In the genomic region with DNA sequence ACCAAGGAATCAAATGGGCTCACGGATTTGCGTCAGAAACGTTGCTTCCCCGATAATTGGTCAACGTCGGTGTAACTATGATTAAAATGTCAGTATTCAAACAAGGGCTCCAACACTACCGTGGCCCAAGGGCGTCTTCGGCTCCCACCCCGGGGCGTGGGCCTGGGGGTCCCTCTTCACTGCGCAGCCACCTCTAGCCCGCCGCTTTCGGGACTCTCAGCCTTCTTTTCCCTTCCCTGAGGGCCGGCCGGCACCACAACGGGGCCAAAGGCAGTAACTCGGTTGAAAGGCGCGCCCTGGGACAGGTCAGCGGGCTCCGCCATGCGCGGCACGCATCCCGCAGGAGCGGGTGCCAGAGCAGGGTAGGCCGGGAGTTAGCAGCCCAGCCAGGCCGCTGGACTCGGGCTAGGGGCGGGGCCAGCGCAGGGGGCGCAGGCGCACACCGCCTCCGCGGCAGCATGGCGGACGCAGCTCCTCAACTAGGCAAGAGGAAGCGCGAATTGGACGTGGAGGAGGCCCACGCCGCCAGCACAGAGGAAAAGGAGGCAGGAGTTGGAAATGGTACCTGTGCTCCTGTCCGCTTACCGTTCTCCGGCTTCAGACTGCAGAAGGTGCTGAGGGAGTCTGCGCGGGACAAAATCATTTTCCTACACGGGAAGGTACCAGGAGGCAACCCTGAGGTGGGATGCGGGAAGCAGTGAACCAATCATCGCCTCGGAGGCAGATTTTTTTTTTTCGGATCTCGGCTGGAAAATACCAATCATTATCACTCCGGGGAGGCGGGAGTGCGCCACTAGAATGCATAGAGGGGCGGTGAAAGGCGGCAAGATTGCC, we compare ENCODE assay signal across 8 cellular contexts. TPM values are rescaled to one million over a fixed set of nuclear protein-coding genes. Genes with fewer than 3 reads are reported as not detected.
A peak's percentile ranks its signal among the peaks of the same experiment; 100 is the strongest.
DNase-seq lines count a peak whose midpoint lies in the region; ATAC-seq and TF ChIP-seq lines count a peak whose summit lies in the region.

A gene with protein sequence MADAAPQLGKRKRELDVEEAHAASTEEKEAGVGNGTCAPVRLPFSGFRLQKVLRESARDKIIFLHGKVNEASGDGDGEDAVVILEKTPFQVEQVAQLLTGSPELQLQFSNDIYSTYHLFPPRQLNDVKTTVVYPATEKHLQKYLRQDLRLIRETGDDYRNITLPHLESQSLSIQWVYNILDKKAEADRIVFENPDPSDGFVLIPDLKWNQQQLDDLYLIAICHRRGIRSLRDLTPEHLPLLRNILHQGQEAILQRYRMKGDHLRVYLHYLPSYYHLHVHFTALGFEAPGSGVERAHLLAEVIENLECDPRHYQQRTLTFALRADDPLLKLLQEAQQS (plus strand): TSS at position 438 of the 834 bp plus-strand sequence. CDS start 21 bp downstream, at position 459.

- H3K9me3 ChIP-seq in Panc1 (ENCODE audit: control insufficient read depth, insufficient read depth, low read depth, low read length) (no peaks in the 10 kb centered on the region), muscle layer of duodenum (ENCODE audit: control insufficient read depth in 1 of 2, low read length in 2 of 2) (no peaks in the 10 kb centered on the region)

- POLR2A ChIA-PET in Panc1 (lab: Charles Lee) = no interaction called here

- H3K27ac ChIP-seq in Panc1 (ENCODE audit: low read length) (peak within 1 kb of the TSS; percentile 98), muscle layer of duodenum (ENCODE audit: low read length) (peak within 1 kb of the TSS; percentile 90)

- peak; percentile 89 for DNase-seq in DMS53 treated with DMSO at 0.1 percent for 48 hours (lab: John Stamatoyannopoulos, UW; ENCODE audit: unreplicated experiment)
- peak; percentile 95 for DNase-seq in KBM-7
- no peak for DNase-seq in Panc1 (ENCODE audit: low read depth, low spot score)
- DNase-seq in activated T-cell treated with anti-CD3 and anti-CD28 coated beads, Interleukin-2, amount 50 U/mL, for 48 hours = peak; percentile 91 to 94
- DNase-seq in stimulated activated CD8-positive, alpha-beta memory T cell treated with anti-CD3 and anti-CD28 coated beads, Interleukin-7, amount 100 ng/mL, for 4 hours (ENCODE audit: low read depth in 2 of 2) = peak; percentile 64 to 82

- intact Hi-C loops in Panc1 (cut with micrococcal nuclease; ENCODE audit: unreplicated experiment) = no loop called here

- H3K4me3 ChIP-seq in Panc1 (ENCODE audit: low read depth in 2 of 2, low read length in 2 of 2) (peak within 1 kb of the TSS; percentile 72 to 75), muscle layer of duodenum (ENCODE audit: low read depth in 1 of 2, low read length in 2 of 2) (peak within 1 kb of the TSS; percentile 80)

- in situ Hi-C loops in KBM-7 (cut with MboI; ENCODE audit: low pct_unique_long_range_greater_than_20kb, low sequenced_read_pairs) (no loop called here), Panc1 (cut with HindIII; ENCODE audit: low pct_unique_long_range_greater_than_20kb, low sequenced_read_pairs) (no loop called here)

- no TSS peak for BruUV-seq in Panc1 (replicated peaks; lab: Mats Ljungman, UMichigan)

- no peak for TF ChIP-seq CTCF in Panc1 (IDR thresholded peaks at IDR 0.05)

- H3K27me3 ChIP-seq in Panc1 (ENCODE audit: control insufficient read depth, insufficient read depth, low read length) (no peaks in the 10 kb centered on the region), muscle layer of duodenum (ENCODE audit: low read depth, low read length) (no peaks in the 10 kb centered on the region)

- H3K4me1 ChIP-seq in Panc1 (ENCODE audit: control insufficient read depth, insufficient read depth, low read length) (peaks cover 7% of the 10 kb centered on the region; the same call in 1 of the 2 replicates), muscle layer of duodenum (ENCODE audit: control insufficient read depth in 1 of 2, insufficient read depth in 2 of 2, low read length in 2 of 2) (peaks cover 4 to 12% of the 10 kb centered on the region in 2 donors)

- no peaks in the 10 kb centered on the region for H3K36me3 ChIP-seq in Panc1 (ENCODE audit: control insufficient read depth, insufficient read depth, low read length)
- H3K36me3 ChIP-seq in muscle layer of duodenum (ENCODE audit: control insufficient read depth in 1 of 2, insufficient read depth in 2 of 2, low read length in 2 of 2) = no peaks in the 10 kb centered on the region

- CTCF ChIA-PET in Panc1 (lab: Charles Lee) = interaction anchor here (0.7 to 1.1 kb wide), 2 partner anchors 52 to 177 kb away, joined by 4 read pairs; a partner anchor contains a TSS

- ATAC-seq in GM21717 (IDR thresholded peaks at IDR 0.05; ENCODE audit: unreplicated experiment) = peak; percentile 80
- ATAC-seq in Panc1 = peak; percentile 99
- peak; percentile 99 for ATAC-seq in esophagus mucosa

RNA-seq across cellular contexts. Expression of the gene that starts here (rescaled TPM):
- total RNA-seq in Panc1 (2021; ENCODE audit: unreplicated experiment) (34.8 TPM), esophagus mucosa (17.4 TPM)
- 52.2 TPM for polyA plus RNA-seq in Panc1 (2012; ENCODE audit: insufficient read length)
